ENCODE assay signal across 20 cellular contexts in genomic region chr19:5053661-5054060, GRCh38.
"Had no signal": no experiment of that assay in that cellular context is flagged by ENCODE, and none has a peak within 500 bp of the region (broad histone marks: within the 10 kb centered on the region; RNA-seq: fewer than 3 reads in every experiment).

No MANE protein-coding gene starts in this region.

- ATAC-seq: left colon, mucosa of descending colon, natural killer cell, sciatic nerve had no signal

- FAIRE-seq: urothelium cell line had no signal

- H3K27me3 Mint-ChIP-seq: type B pancreatic cell had no signal

- H3K36me3 Mint-ChIP-seq: natural killer cell had no signal

- DNase-seq: effector CD8-positive, alpha-beta T cell; foreskin melanocyte; head of caudate nucleus; hippocampal formation; left colon; mesendoderm; mucosa of descending colon; natural killer cell; psoas muscle; retina; spleen; stimulated activated CD4-positive, alpha-beta T cell treated with anti-CD3 and anti-CD28 coated beads, Interleukin-15, amount 100 ng/mL, for 24 hours; stimulated activated CD4-positive, alpha-beta T cell treated with anti-CD3 and anti-CD28 coated beads, Interleukin-1b, Interleukin-23, amount 100 ng/mL, for 48 hours; stimulated activated CD4-positive, alpha-beta T cell treated with anti-CD3 and anti-CD28 coated beads, Interleukin-4, amount 100 ng/mL, for 24 hours; stimulated activated naive CD4-positive, alpha-beta T cell treated with Interleukin-2 at 50 U/mL for 16 hours had no signal

- H3K4me3 ChIP-seq: coronary artery, mucosa of descending colon, psoas muscle, spleen had no signal

- H3K27me3 ChIP-seq: neutrophil, spleen had no signal

- H3K27ac Mint-ChIP-seq: natural killer cell, type B pancreatic cell had no signal

- H3K27ac ChIP-seq: neutrophil, psoas muscle had no signal

- H3K9me3 ChIP-seq: mucosa of descending colon, neutrophil, psoas muscle, spleen had no signal

- H3K4me3 Mint-ChIP-seq: natural killer cell, type B pancreatic cell had no signal

- H3K9me3 Mint-ChIP-seq: natural killer cell, type B pancreatic cell had no signal
